22 cellular contexts compared by ENCODE assay signal in the genomic region with DNA sequence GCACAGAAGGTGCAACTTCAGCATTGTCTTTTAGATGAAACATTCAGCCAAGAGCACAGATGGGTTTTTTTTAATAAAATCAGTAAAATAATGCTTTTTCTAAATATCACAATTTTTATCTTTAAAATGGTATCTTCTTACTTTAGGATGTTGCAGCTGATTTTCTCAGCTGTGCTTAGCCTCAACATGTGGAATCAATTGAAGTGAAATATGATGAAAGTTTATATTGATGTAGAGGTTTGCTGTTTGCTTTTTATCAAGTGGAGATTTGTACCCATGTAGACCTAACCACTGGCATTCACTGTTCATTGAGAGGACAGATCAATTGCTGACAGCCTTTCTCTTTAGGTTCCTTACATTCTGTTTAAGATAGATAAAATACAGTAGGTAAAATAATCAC.
DNase-seq lines count a peak whose midpoint lies in the region; ATAC-seq and TF ChIP-seq lines count a peak whose summit lies in the region.
"Had no signal": no experiment of that assay in that cellular context is flagged by ENCODE, and none has a peak within 500 bp of the region (broad histone marks: within the 10 kb centered on the region; RNA-seq: fewer than 3 reads in every experiment).

No MANE protein-coding gene starts in this region.

- no peak for ATAC-seq in stimulated activated naive B cell treated with anti-CD40 and anti-IgM and Interleukin-4, amounts not matched to agents 10 μg/mL and 1 μg/mL and 100 μg/mL, for 72 hours (replicated peaks)
- ATAC-seq in aorta (ENCODE audit: low FRiP score), result no peak
- ATAC-seq: A549, GM12878, GM23338, HCT116 had no signal

- no peak for TF ChIP-seq POLR2A in Peyer's patch (IDR thresholded peaks at IDR 0.05)

- H3K4me1 ChIP-seq in adipocyte (ENCODE audit: control insufficient read depth, insufficient read depth, low read length), result peaks cover 13% of the 10 kb centered on the region
- no peaks in the 10 kb centered on the region for H3K4me1 ChIP-seq in Peyer's patch
- H3K4me1 ChIP-seq in aorta (ENCODE audit: control insufficient read depth in 1 of 2, insufficient read depth in 2 of 2, low read length in 2 of 2), result no peaks in the 10 kb centered on the region

- H3K27ac ChIP-seq in Peyer's patch (no peak overlapping the region), aorta (ENCODE audit: low read depth in 1 of 2, low read length in 2 of 2) (no peak overlapping the region)
- H3K27ac ChIP-seq: A549, BLaER1, C4-2B had no signal

- H3K27me3 ChIP-seq in adipocyte (replicated peaks; ENCODE audit: control insufficient read depth, insufficient read depth, low read length) (no peaks in the 10 kb centered on the region), MG63 (no peaks in the 10 kb centered on the region), Peyer's patch (no peaks in the 10 kb centered on the region), aorta (ENCODE audit: control insufficient read depth in 1 of 2, insufficient read depth in 2 of 2, low read length in 1 of 2) (no peaks in the 10 kb centered on the region)
- H3K27me3 ChIP-seq: BLaER1 had no signal

- peak; percentile 27 for DNase-seq in AG10803 (ENCODE audit: low read depth)
- DNase-seq in adipocyte (ENCODE audit: low read depth), result peak; percentile 63
- DNase-seq in fibroblast of gingiva (ENCODE audit: low read depth), result peak; percentile 31
- no peak for DNase-seq in MG63
- no peak for DNase-seq in Peyer's patch
- no peak for DNase-seq in stimulated activated naive B cell treated with anti-CD40 and anti-IgM and Interleukin-4, amounts not matched to agents 10 μg/mL and 1 μg/mL and 100 μg/mL, for 72 hours
- no peak for DNase-seq in aorta
- DNase-seq: 8988T; ACHN; CD4-positive, CD25-positive, alpha-beta regulatory T cell; CD8-positive, alpha-beta memory T cell; DMS 273 treated with DMSO at 0.1 percent for 48 hours; DMS79; GDM1; H9 had no signal

- peaks cover 2 to 5% of the 10 kb centered on the region in 2 donors for H3K4me1 Mint-ChIP-seq in stimulated activated naive B cell treated with anti-CD40 and anti-IgM and Interleukin-4, amounts not matched to agents 10 μg/mL and 1 μg/mL and 100 μg/mL, for 72 hours
- H3K4me1 Mint-ChIP-seq: B cell; CD4-positive, CD25-positive, alpha-beta regulatory T cell; CD8-positive, alpha-beta memory T cell; GM23338; H9 had no signal

- H3K36me3 ChIP-seq in adipocyte (ENCODE audit: control insufficient read depth, insufficient read depth, low read length, severe bottlenecking), result peaks cover 31% of the 10 kb centered on the region
- H3K36me3 ChIP-seq in MG63, result 0 out of 2 replicates have a peak, but pooled peaks cover 2% of the 10 kb centered on the region
- H3K36me3 ChIP-seq in Peyer's patch, result no peaks in the 10 kb centered on the region
- H3K36me3 ChIP-seq in aorta (ENCODE audit: control insufficient read depth in 1 of 2, insufficient read depth in 2 of 2, low read length in 1 of 2), result no peaks in the 10 kb centered on the region

- H3K36me3 Mint-ChIP-seq in stimulated activated naive B cell treated with anti-CD40 and anti-IgM and Interleukin-4, amounts not matched to agents 10 μg/mL and 1 μg/mL and 100 μg/mL, for 72 hours, result no peaks in the 10 kb centered on the region

- H3K27ac Mint-ChIP-seq in stimulated activated naive B cell treated with anti-CD40 and anti-IgM and Interleukin-4, amounts not matched to agents 10 μg/mL and 1 μg/mL and 100 μg/mL, for 72 hours, result no peak overlapping the region
- H3K27ac Mint-ChIP-seq: B cell; CD4-positive, CD25-positive, alpha-beta regulatory T cell; CD8-positive, alpha-beta memory T cell; GM23338 had no signal

- H3K9me3 ChIP-seq in adipocyte (ENCODE audit: control insufficient read depth, low read length), result no peaks in the 10 kb centered on the region
- H3K9me3 ChIP-seq in MG63, result no peaks in the 10 kb centered on the region
- no peaks in the 10 kb centered on the region for H3K9me3 ChIP-seq in Peyer's patch
- no peaks in the 10 kb centered on the region for H3K9me3 ChIP-seq in aorta (ENCODE audit: control insufficient read depth, low read length)
- H3K9me3 ChIP-seq: A549, BLaER1 had no signal

- H3K4me3 ChIP-seq in AG10803 (ENCODE audit: low read length) (no peak overlapping the region), adipocyte (ENCODE audit: low read length) (no peak overlapping the region), MG63 (no peak overlapping the region), Peyer's patch (no peak overlapping the region), aorta (ENCODE audit: low read length in 2 of 2) (no peak overlapping the region)
- H3K4me3 ChIP-seq: A549, BLaER1, GM12878, GM23338 had no signal

- H3K4me3 Mint-ChIP-seq in stimulated activated naive B cell treated with anti-CD40 and anti-IgM and Interleukin-4, amounts not matched to agents 10 μg/mL and 1 μg/mL and 100 μg/mL, for 72 hours, result no peak overlapping the region
- H3K4me3 Mint-ChIP-seq: B cell; CD4-positive, CD25-positive, alpha-beta regulatory T cell; CD8-positive, alpha-beta memory T cell; GM23338; H9 had no signal

- intact Hi-C loops in aorta (cut with DNase I), result loop anchor here in 1 of 2 donors (5.0 kb wide), 1 partner anchor 41 kb away; no protein-coding TSS in a partner anchor

- H3K9me3 Mint-ChIP-seq in stimulated activated naive B cell treated with anti-CD40 and anti-IgM and Interleukin-4, amounts not matched to agents 10 μg/mL and 1 μg/mL and 100 μg/mL, for 72 hours, result no peaks in the 10 kb centered on the region
- H3K9me3 Mint-ChIP-seq: CD8-positive, alpha-beta memory T cell; GM23338; H9 had no signal

- H3K27me3 Mint-ChIP-seq in stimulated activated naive B cell treated with anti-CD40 and anti-IgM and Interleukin-4, amounts not matched to agents 10 μg/mL and 1 μg/mL and 100 μg/mL, for 72 hours, result no peaks in the 10 kb centered on the region
- H3K27me3 Mint-ChIP-seq: CD4-positive, CD25-positive, alpha-beta regulatory T cell had no signal

- no peak overlapping the region for H3K9ac ChIP-seq in adipocyte (ENCODE audit: low read length)
- H3K9ac ChIP-seq: BLaER1 had no signal

- TF ChIP-seq CTCF in AG10803 (conservative IDR thresholded peaks at IDR 0.05; ENCODE audit: low read length), result no peak
- no peak for TF ChIP-seq CTCF in Peyer's patch (IDR thresholded peaks at IDR 0.05)

Comparison
In these comparisons a context has a peak if more than half of its experiments do, and no peak if none do; other contexts are left out.
1. DNase-seq: peak in AG10803 (single experiment), adipocyte (single experiment) and fibroblast of gingiva (single experiment); none in MG63 (single experiment), Peyer's patch (0 of 3), stimulated activated naive B cell treated with anti-CD40 and anti-IgM and Interleukin-4, amounts not matched to agents 10 μg/mL and 1 μg/mL and 100 μg/mL, for 72 hours (single experiment) and aorta (0 of 2).